In genomic region chr11:8263769-8264410, GRCh38 we compare ENCODE assay signal across 8 cellular contexts. TPM values are rescaled to one million over a fixed set of nuclear protein-coding genes. Genes with fewer than 3 reads are reported as not detected.
A peak's percentile ranks its signal among the peaks of the same experiment; 100 is the strongest.
DNase-seq lines count a peak whose midpoint lies in the region; ATAC-seq and TF ChIP-seq lines count a peak whose summit lies in the region.

TSS of gene LMO1 (minus strand) at chr11:8263878. CDS start at chr11:8263362, 516 bp downstream.

- TF ChIP-seq CTCF in OCI-LY7 (conservative IDR thresholded peaks at IDR 0.05; ENCODE audit: low read length) (peak; percentile 87), fibroblast of lung (conservative IDR thresholded peaks at IDR 0.05 in 1 of 2, IDR thresholded peaks at IDR 0.05 in 1 of 2; ENCODE audit: low read depth in 1 of 2, low read length in 2 of 2) (peak; percentile 79 to 95), natural killer cell (IDR thresholded peaks at IDR 0.05) (peak; percentile 63)

- H3K4me2 ChIP-seq in BLaER1, result peak within 1 kb of the TSS; percentile 86
- H3K4me2 ChIP-seq in OCI-LY7 (ENCODE audit: low read length), result no peak within 1 kb of the TSS
- H3K4me2 ChIP-seq in fibroblast of lung (ENCODE audit: extremely low read depth, insufficient read depth, low read length), result peak within 1 kb of the TSS; percentile 85

- DNase-seq in HuH-7.5 (ENCODE audit: low spot score), result peak; percentile 95
- peak; percentile 62 for DNase-seq in OCI-LY7 (ENCODE audit: low spot score)
- peak; percentile 81 for DNase-seq in activated T-cell treated with anti-CD3 and anti-CD28 coated beads, Interleukin-2, amount 50 U/mL, for 24 hours
- DNase-seq in fibroblast of lung (ENCODE audit: low read depth in 2 of 2), result peak; percentile 54 to 76
- peak; percentile 37 for DNase-seq in natural killer cell
- peak; percentile 51 to 83 for DNase-seq in stimulated activated effector memory CD8-positive, alpha-beta T cell treated with anti-CD3 and anti-CD28 coated beads, Interleukin-12 subunit alpha, Interleukin-12 subunit beta, amount 100 ng/mL, for 72 hours (ENCODE audit: low spot score in 2 of 2)

- H3K9ac ChIP-seq in BLaER1 (0 out of 2 replicates have a peak within 1 kb of the TSS, but pooled peaks have one; percentile 23), fibroblast of lung (ENCODE audit: insufficient read depth, low read length) (no peak within 1 kb of the TSS)

- H3K9me2 ChIP-seq in OCI-LY7 (ENCODE audit: insufficient read depth, low read length), result no peaks in the 10 kb centered on the region

- H3K9me3 ChIP-seq in BLaER1 (no peaks in the 10 kb centered on the region), OCI-LY7 (ENCODE audit: low read length) (no peaks in the 10 kb centered on the region), fibroblast of lung (ENCODE audit: control insufficient read depth, insufficient read depth, low read depth, low read length) (no peaks in the 10 kb centered on the region)

- no peaks in the 10 kb centered on the region for H3K36me3 Mint-ChIP-seq in activated T-cell treated with anti-CD3 and anti-CD28 coated beads, Interleukin-2, amount 50 U/mL, for 24 hours (ENCODE audit: low read depth)
- no peaks in the 10 kb centered on the region for H3K36me3 Mint-ChIP-seq in natural killer cell
- no peaks in the 10 kb centered on the region for H3K36me3 Mint-ChIP-seq in stimulated activated effector memory CD8-positive, alpha-beta T cell treated with anti-CD3 and anti-CD28 coated beads, Interleukin-12 subunit alpha, Interleukin-12 subunit beta, amount 100 ng/mL, for 72 hours

- H3K27ac ChIP-seq in BLaER1 (no peak within 1 kb of the TSS), OCI-LY7 (ENCODE audit: low read depth, low read length, poor library complexity, severe bottlenecking) (no peak within 1 kb of the TSS), fibroblast of lung (ENCODE audit: insufficient read depth, low read length) (no peak within 1 kb of the TSS)

- H3K27me3 ChIP-seq in BLaER1 (peaks cover 97% of the 10 kb centered on the region), fibroblast of lung (ENCODE audit: control insufficient read depth, insufficient read depth, low read length) (peaks cover 43% of the 10 kb centered on the region)

- H3K36me3 ChIP-seq in BLaER1, result no peaks in the 10 kb centered on the region
- no peaks in the 10 kb centered on the region for H3K36me3 ChIP-seq in OCI-LY7 (ENCODE audit: insufficient read depth, low read length)
- no peaks in the 10 kb centered on the region for H3K36me3 ChIP-seq in fibroblast of lung (ENCODE audit: control insufficient read depth, insufficient read depth, low read length)

- POLR2A ChIA-PET in OCI-LY7 (lab: Charles Lee), result interaction anchor here (0.7 kb wide), 1 partner anchor 299 kb away, joined by 3 read pairs; no protein-coding TSS in a partner anchor

- CTCF ChIA-PET in OCI-LY7 (lab: Charles Lee; ENCODE audit: unreplicated experiment), result interaction anchor here (1.5 kb wide), 1 partner anchor 10 kb away, joined by 3 read pairs; no protein-coding TSS in a partner anchor

- peak; percentile 60 for ATAC-seq in GM19397 (IDR thresholded peaks at IDR 0.05; ENCODE audit: unreplicated experiment)
- ATAC-seq in natural killer cell, result peak; percentile 47 to 73 (median 65)
- peak; percentile 70 for ATAC-seq in stimulated activated effector memory CD8-positive, alpha-beta T cell treated with anti-CD3 and anti-CD28 coated beads, Interleukin-12 subunit alpha, Interleukin-12 subunit beta, amount 100 ng/mL, for 72 hours

- H4K20me1 ChIP-seq in BLaER1 (peaks cover 37% of the 10 kb centered on the region; the same call in 1 of the 2 replicates), OCI-LY7 (ENCODE audit: insufficient read depth, low read length) (no peaks in the 10 kb centered on the region), fibroblast of lung (ENCODE audit: control insufficient read depth, extremely low read depth, insufficient read depth, low read length) (no peaks in the 10 kb centered on the region)

- no peak within 1 kb of the TSS for H3K27ac Mint-ChIP-seq in activated T-cell treated with anti-CD3 and anti-CD28 coated beads, Interleukin-2, amount 50 U/mL, for 24 hours
- H3K27ac Mint-ChIP-seq in natural killer cell, result no peak within 1 kb of the TSS
- H3K27ac Mint-ChIP-seq in stimulated activated effector memory CD8-positive, alpha-beta T cell treated with anti-CD3 and anti-CD28 coated beads, Interleukin-12 subunit alpha, Interleukin-12 subunit beta, amount 100 ng/mL, for 72 hours, result no peak within 1 kb of the TSS

- no peaks in the 10 kb centered on the region for H3K9me3 Mint-ChIP-seq in activated T-cell treated with anti-CD3 and anti-CD28 coated beads, Interleukin-2, amount 50 U/mL, for 24 hours
- no peaks in the 10 kb centered on the region for H3K9me3 Mint-ChIP-seq in natural killer cell
- H3K9me3 Mint-ChIP-seq in stimulated activated effector memory CD8-positive, alpha-beta T cell treated with anti-CD3 and anti-CD28 coated beads, Interleukin-12 subunit alpha, Interleukin-12 subunit beta, amount 100 ng/mL, for 72 hours, result no peaks in the 10 kb centered on the region

- peaks cover 90% of the 10 kb centered on the region for H3K27me3 Mint-ChIP-seq in activated T-cell treated with anti-CD3 and anti-CD28 coated beads, Interleukin-2, amount 50 U/mL, for 24 hours
- H3K27me3 Mint-ChIP-seq in natural killer cell (ENCODE audit: low read depth in 2 of 2), result peaks cover 46 to 47% of the 10 kb centered on the region in 2 donors

- H2AFZ ChIP-seq in OCI-LY7 (ENCODE audit: low read length) (no peak within 1 kb of the TSS), fibroblast of lung (ENCODE audit: low read length) (peak within 1 kb of the TSS; percentile 44)

- H3K4me3 ChIP-seq in BLaER1 (peak within 1 kb of the TSS; percentile 64), OCI-LY7 (ENCODE audit: low read depth, low read length, poor library complexity, severe bottlenecking) (no peak within 1 kb of the TSS), fibroblast of lung (replicated peaks in 1 of 4; ENCODE audit: control extremely low read depth in 1 of 4, insufficient read depth in 1 of 4, low read depth in 3 of 4, low read length in 4 of 4) (peak within 1 kb of the TSS; percentile 4 to 47 (median 23))

- peak within 1 kb of the TSS; percentile 63 for H3K4me3 Mint-ChIP-seq in activated T-cell treated with anti-CD3 and anti-CD28 coated beads, Interleukin-2, amount 50 U/mL, for 24 hours
- H3K4me3 Mint-ChIP-seq in natural killer cell, result peak within 1 kb of the TSS; percentile 74
- H3K4me3 Mint-ChIP-seq in stimulated activated effector memory CD8-positive, alpha-beta T cell treated with anti-CD3 and anti-CD28 coated beads, Interleukin-12 subunit alpha, Interleukin-12 subunit beta, amount 100 ng/mL, for 72 hours, result peak within 1 kb of the TSS; percentile 45

- H3K79me2 ChIP-seq in OCI-LY7 (ENCODE audit: insufficient read depth, low read depth, low read length) (no peaks in the 10 kb centered on the region), fibroblast of lung (ENCODE audit: control insufficient read depth, insufficient read depth, low read length) (no peaks in the 10 kb centered on the region)

- H3K4me1 ChIP-seq in BLaER1 (peaks cover 44% of the 10 kb centered on the region), OCI-LY7 (ENCODE audit: insufficient read depth, low read length, poor library complexity, severe bottlenecking) (no peaks in the 10 kb centered on the region), fibroblast of lung (ENCODE audit: control insufficient read depth, extremely low read depth, insufficient read depth, low read length) (no peaks in the 10 kb centered on the region)

- BruUV-seq in OCI-LY7 (replicated peaks; lab: Mats Ljungman, UMichigan), result no TSS peak

- H3K4me1 Mint-ChIP-seq in activated T-cell treated with anti-CD3 and anti-CD28 coated beads, Interleukin-2, amount 50 U/mL, for 24 hours (ENCODE audit: low read depth), result peaks cover 15% of the 10 kb centered on the region
- peaks cover 10% of the 10 kb centered on the region in 2 donors for H3K4me1 Mint-ChIP-seq in natural killer cell
- H3K4me1 Mint-ChIP-seq in stimulated activated effector memory CD8-positive, alpha-beta T cell treated with anti-CD3 and anti-CD28 coated beads, Interleukin-12 subunit alpha, Interleukin-12 subunit beta, amount 100 ng/mL, for 72 hours, result peaks cover 10% of the 10 kb centered on the region

- intact Hi-C loops in OCI-LY7 (cut with micrococcal nuclease; ENCODE audit: unreplicated experiment), result loop anchor here (5.0 kb wide), 2 partner anchors 37 to 72 kb away; no protein-coding TSS in a partner anchor
- intact Hi-C loops in natural killer cell (cut with micrococcal nuclease), result no loop called here

RNA-seq across cellular contexts. Expression of gene LMO1, which starts in this region (rescaled TPM):
- total RNA-seq in OCI-LY7 (2014; rRNA removed; shearing (Covaris generic)), result not detected in 2 replicates
- not detected in 2 replicates for total RNA-seq in OCI-LY7 (2022)
- total RNA-seq in fibroblast of lung, result not detected in 2 replicates
- polyA plus RNA-seq in fibroblast of lung, result not detected in 2 replicates
- not detected in 2 replicates for polyA plus RNA-seq in fibroblast of lung (2012)
- not detected in 2 replicates for polyA minus RNA-seq in fibroblast of lung (ENCODE audit: low replicate concordance)
- total RNA-seq in natural killer cell, result not detected

Comparison
In these comparisons a context has a peak if more than half of its experiments do, and no peak if none do; other contexts are left out.
1. Peak in DNase-seq in OCI-LY7; RNA of the gene not detected or under 1 TPM.
2. Peak in DNase-seq, H3K4me3 ChIP-seq and H3K4me2 ChIP-seq in fibroblast of lung; RNA of the gene not detected or under 1 TPM.
3. Peak in DNase-seq and ATAC-seq in natural killer cell; RNA of the gene not detected or under 1 TPM.
4. DNase-seq: peak in every context shown above with its lines; median percentile 95 in HuH-7.5; 81 in activated T-cell treated with anti-CD3 and anti-CD28 coated beads, Interleukin-2, amount 50 U/mL, for 24 hours; 67 in stimulated activated effector memory CD8-positive, alpha-beta T cell treated with anti-CD3 and anti-CD28 coated beads, Interleukin-12 subunit alpha, Interleukin-12 subunit beta, amount 100 ng/mL, for 72 hours; 65 in fibroblast of lung; 62 in OCI-LY7; 37 in natural killer cell.